9 cellular contexts compared by ENCODE assay signal in the genomic region with DNA sequence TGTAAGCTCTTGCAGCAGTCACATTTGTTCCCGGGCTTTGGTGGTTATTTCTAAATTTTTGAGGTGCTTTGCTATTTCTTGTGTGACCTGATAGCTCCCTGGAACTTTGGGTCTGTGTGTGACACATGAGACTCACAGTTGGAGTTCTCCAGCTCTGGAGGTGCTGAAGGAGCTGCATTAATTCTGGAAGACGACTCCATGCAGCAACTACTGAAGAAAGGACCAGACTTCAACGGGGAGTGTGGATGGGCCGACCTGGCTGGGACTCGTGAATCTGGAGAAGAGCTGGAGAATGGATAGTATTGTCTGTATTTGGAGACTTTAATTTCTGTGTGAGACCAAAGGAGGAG. TPM values are rescaled to one million over a fixed set of nuclear protein-coding genes. Genes with fewer than 3 reads are reported as not detected.
DNase-seq lines count a peak whose midpoint lies in the region; ATAC-seq, FAIRE-seq and TF ChIP-seq lines count a peak whose summit lies in the region.
"Had no signal": no experiment of that assay in that cellular context is flagged by ENCODE, and none has a peak within 500 bp of the region (broad histone marks: within the 10 kb centered on the region; RNA-seq: fewer than 3 reads in every experiment).

No MANE protein-coding gene starts in this region.

- H3K4me3 Mint-ChIP-seq in mesothelial cell of epicardium = peak overlapping the region; percentile 99

- no peaks in the 10 kb centered on the region for H3K27me3 ChIP-seq in left ventricle myocardium inferior (ENCODE audit: low read depth)
- H3K27me3 ChIP-seq in bronchial epithelial cell (ENCODE audit: control insufficient read depth, insufficient read depth, low read length) = no peaks in the 10 kb centered on the region
- no peaks in the 10 kb centered on the region for H3K27me3 ChIP-seq in aorta (ENCODE audit: control insufficient read depth in 1 of 2, insufficient read depth in 2 of 2, low read length in 1 of 2)

- no peak for ATAC-seq in Right ventricle myocardium superior (ENCODE audit: poor library complexity)
- ATAC-seq in aorta (ENCODE audit: low FRiP score) = no peak
- no peak for ATAC-seq in GM21360 (IDR thresholded peaks at IDR 0.05; ENCODE audit: unreplicated experiment)

- no peak for DNase-seq in left ventricle myocardium inferior
- no peak for DNase-seq in Right ventricle myocardium superior
- DNase-seq in bronchial epithelial cell (ENCODE audit: low read depth) = no peak
- no peak for DNase-seq in mesothelial cell of epicardium (ENCODE audit: low spot score in 2 of 2, unreplicated experiment in 2 of 2)
- DNase-seq in aorta = no peak
- DNase-seq in HUDEP-2 (lab: John Stamatoyannopoulos, UW; ENCODE audit: unreplicated experiment in 76 of 76) = no peak
- no peak for DNase-seq in retina

- H3K4me1 Mint-ChIP-seq in mesothelial cell of epicardium = peaks cover 29% of the 10 kb centered on the region

- TF ChIP-seq CTCF in left ventricle myocardium inferior (IDR thresholded peaks at IDR 0.05; ENCODE audit: borderline replicate concordance) (no peak), bronchial epithelial cell (IDR thresholded peaks at IDR 0.05; ENCODE audit: insufficient read depth, low read length, severe bottlenecking) (no peak), mesothelial cell of epicardium (IDR thresholded peaks at IDR 0.05; ENCODE audit: unreplicated experiment) (no peak)

- peak overlapping the region; percentile 99 for H3K4me3 ChIP-seq in left ventricle myocardium inferior
- peak overlapping the region; percentile 90 for H3K4me3 ChIP-seq in bronchial epithelial cell (ENCODE audit: low read depth, low read length)
- H3K4me3 ChIP-seq in aorta (ENCODE audit: low read length in 2 of 2) = peak overlapping the region; percentile 5 to 81

- FAIRE-seq in bronchial epithelial cell (lab: Jason Lieb, UNC) = no peak

- H3K36me3 Mint-ChIP-seq in mesothelial cell of epicardium = peaks cover 17% of the 10 kb centered on the region

- H3K27me3 Mint-ChIP-seq in mesothelial cell of epicardium (ENCODE audit: low read depth) = no peaks in the 10 kb centered on the region

- H3K36me3 ChIP-seq in left ventricle myocardium inferior (peaks cover 19% of the 10 kb centered on the region), bronchial epithelial cell (ENCODE audit: control insufficient read depth, insufficient read depth, low read length) (peaks cover 7% of the 10 kb centered on the region), aorta (ENCODE audit: control insufficient read depth in 1 of 2, insufficient read depth in 2 of 2, low read length in 1 of 2) (peaks cover 0 to 2% of the 10 kb centered on the region in 2 donors)

- H3K27ac ChIP-seq in left ventricle myocardium inferior (replicated peaks) = peak overlapping the region; percentile 96
- H3K27ac ChIP-seq in aorta (ENCODE audit: low read depth in 1 of 2, low read length in 2 of 2) = peak overlapping the region in 1 of 2 donors; percentile 60

- peak overlapping the region; percentile 100 for H3K27ac Mint-ChIP-seq in mesothelial cell of epicardium

- H3K9me3 Mint-ChIP-seq in mesothelial cell of epicardium = no peaks in the 10 kb centered on the region

- intact Hi-C loops in left ventricle myocardium inferior (cut with micrococcal nuclease) (loop anchor here (2.0 kb wide), 1 partner anchor 67 kb away; a partner anchor contains a TSS), Right ventricle myocardium superior (cut with DNase I) (loop anchor here (5.0 kb wide), 1 partner anchor 65 kb away; a partner anchor contains a TSS), aorta (cut with DNase I) (loop anchor here (2.0 to 5.0 kb wide), 2 partner anchors 70 to 73 kb away; no protein-coding TSS in a partner anchor)

- H3K4me1 ChIP-seq in left ventricle myocardium inferior (peaks cover 48% of the 10 kb centered on the region), aorta (ENCODE audit: control insufficient read depth in 1 of 2, insufficient read depth in 2 of 2, low read length in 2 of 2) (peaks cover 0 to 6% of the 10 kb centered on the region in 2 donors)

- H3K9me3 ChIP-seq in left ventricle myocardium inferior (replicated peaks) (no peaks in the 10 kb centered on the region), aorta (ENCODE audit: control insufficient read depth, low read length) (no peaks in the 10 kb centered on the region)

- 42 to 45% methylated on average over 5 of the region's 5 CpGs for WGBS in aorta, 2 donors

RNA-seq across cellular contexts. Expression of a gene that starts 1.5 kb away (rescaled TPM):
- total RNA-seq in left ventricle myocardium inferior (223 TPM), Right ventricle myocardium superior (219 TPM), bronchial epithelial cell (69.5 and 127 TPM in 2 replicates), mesothelial cell of epicardium (242 to 249 TPM (median 246 TPM) in 3 replicates), aorta (100 to 1,000 TPM; 244 to 263 TPM)
- 100 to 1,000 TPM; 326 to 419 TPM for polyA plus RNA-seq in aorta

RNA-seq across cellular contexts. Expression of a gene that starts 51.7 kb away (rescaled TPM):
- total RNA-seq in left ventricle myocardium inferior (not detected), Right ventricle myocardium superior (not detected), bronchial epithelial cell (641 and 928 TPM in 2 replicates), mesothelial cell of epicardium (1.1 to 4.6 TPM (median 3.4 TPM) in 3 replicates), aorta (1 to 10 TPM; 1.9 to 7.2 TPM)
- polyA plus RNA-seq in aorta = 10 to 100 TPM in 1 of 2 donors, 1 to 10 TPM in 1; 4.3 to 17.2 TPM
- total RNA-seq: glomerular endothelial cell had no signal

Comparison
In these comparisons a context has a peak if more than half of its experiments do, and no peak if none do; other contexts are left out.
1. H3K4me3 ChIP-seq: peak in every context shown above with its lines; median percentile 99 in left ventricle myocardium inferior; 90 in bronchial epithelial cell; 43 in aorta.
2. RNA of a gene that starts 51.7 kb away (total RNA-seq): 641 to 928 TPM in bronchial epithelial cell; 1.9 to 7.2 TPM in aorta, 1.1 to 4.6 TPM in mesothelial cell of epicardium, not detected in left ventricle myocardium inferior (single experiment) and not detected in Right ventricle myocardium superior (single experiment); every median in the first group is over 10 times any median in the second.